ENCODE assay signal across 30 cellular contexts in the genomic region with DNA sequence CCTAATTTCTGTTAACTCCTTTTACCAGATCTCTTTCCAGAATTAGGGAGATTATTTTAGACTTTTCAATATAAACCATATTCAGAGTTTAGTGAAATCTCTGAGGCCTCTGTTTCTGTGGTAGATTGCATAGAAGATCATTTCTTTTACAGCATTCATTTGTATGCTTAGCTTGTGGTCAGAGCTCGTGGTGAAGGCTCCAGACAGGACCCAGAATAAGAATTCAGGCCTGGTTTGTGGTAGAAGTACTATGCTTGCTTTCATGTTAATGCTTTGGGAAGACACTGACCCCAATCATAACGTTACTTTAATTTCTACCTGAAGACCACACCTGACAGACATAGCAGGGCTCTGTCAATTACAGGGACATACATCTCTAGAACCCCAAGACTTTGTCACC.
"Had no signal": no experiment of that assay in that cellular context is flagged by ENCODE, and none has a peak within 500 bp of the region (broad histone marks: within the 10 kb centered on the region; RNA-seq: fewer than 3 reads in every experiment).

No MANE protein-coding gene starts in this region.

- H3K36me3 Mint-ChIP-seq: activated naive CD4-positive, alpha-beta T cell treated with anti-CD3 and anti-CD28 coated beads, Interleukin-2, amount 10 ng/mL, durations not matched to agents 7 days and 5 days had no signal

- H3K9me3 Mint-ChIP-seq: activated CD4-positive, alpha-beta T cell treated with anti-CD3 and anti-CD28 coated beads, Interleukin-2, amount 10 ng/mL, durations not matched to agents 24 days and 14 days; activated CD8-positive, alpha-beta T cell treated with anti-CD3 and anti-CD28 coated beads for 36 hours; activated naive CD4-positive, alpha-beta T cell treated with anti-CD3 and anti-CD28 coated beads, Interleukin-2, amount 10 ng/mL, durations not matched to agents 7 days and 5 days; activated naive CD8-positive, alpha-beta T cell treated with anti-CD3 and anti-CD28 coated beads, Interleukin-2, amount 50 U/mL, for 24 hours; activated T-helper 1 cell treated with anti-CD3 and anti-CD28 coated beads, Interleukin-12 subunit alpha, Interleukin-12 subunit beta, Interleukin-2, Interleukin-4 antibody, amounts not matched to agents 30 ng/mL and 10 ng/mL and 1 ng/mL, durations not matched to agents 14 hours and 24 hours and 36 hours; brain; central memory CD8-positive, alpha-beta T cell; IgD-negative memory B cell; T-helper 1 cell treated with Interleukin-12 subunit alpha and Interleukin-12 subunit beta and Interleukin-4 antibody, amounts not matched to agents 30 μg/mL and 1 μg/mL, for 36 hours; T-helper 2 cell treated with Interferon-gamma antibody and Interleukin-4, amounts not matched to agents 5 μg/mL and 100 μg/mL, for 36 hours had no signal

- ATAC-seq: activated CD8-positive, alpha-beta T cell treated with anti-CD3 and anti-CD28 coated beads for 36 hours; activated naive CD8-positive, alpha-beta T cell treated with anti-CD3 and anti-CD28 coated beads, Interleukin-2, amount 50 U/mL, for 24 hours; Panc1 had no signal

- H3K4me3 Mint-ChIP-seq: activated CD4-positive, alpha-beta T cell treated with anti-CD3 and anti-CD28 coated beads, Interleukin-2, amount 10 ng/mL, durations not matched to agents 24 days and 14 days; activated CD8-positive, alpha-beta T cell treated with anti-CD3 and anti-CD28 coated beads for 36 hours; activated naive CD4-positive, alpha-beta T cell treated with anti-CD3 and anti-CD28 coated beads, Interleukin-2, amount 10 ng/mL, durations not matched to agents 7 days and 5 days; activated naive CD8-positive, alpha-beta T cell; activated naive CD8-positive, alpha-beta T cell treated with anti-CD3 and anti-CD28 coated beads, Interleukin-2, amount 50 U/mL, for 24 hours; activated T-helper 1 cell treated with anti-CD3 and anti-CD28 coated beads, Interleukin-12 subunit alpha, Interleukin-12 subunit beta, Interleukin-2, Interleukin-4 antibody, amounts not matched to agents 30 ng/mL and 10 ng/mL and 1 ng/mL, durations not matched to agents 14 hours and 24 hours and 36 hours; brain; central memory CD8-positive, alpha-beta T cell; IgD-negative memory B cell; T-helper 1 cell treated with Interleukin-12 subunit alpha and Interleukin-12 subunit beta and Interleukin-4 antibody, amounts not matched to agents 30 μg/mL and 1 μg/mL, for 36 hours; T-helper 2 cell treated with Interferon-gamma antibody and Interleukin-4, amounts not matched to agents 5 μg/mL and 100 μg/mL, for 36 hours had no signal

- DNase-seq: activated CD4-positive, alpha-beta T cell treated with anti-CD3 and anti-CD28 coated beads, Interleukin-2, amount 10 ng/mL, durations not matched to agents 24 days and 14 days; activated CD4-positive, alpha-beta T cell treated with anti-CD3 and anti-CD28 coated beads, Interleukin-2, amount 50 U/mL, for 4 hours; activated CD8-positive, alpha-beta T cell treated with anti-CD3 and anti-CD28 coated beads for 36 hours; activated naive CD4-positive, alpha-beta T cell treated with anti-CD3 and anti-CD28 coated beads, Interleukin-2, amount 10 ng/mL, durations not matched to agents 7 days and 5 days; activated naive CD8-positive, alpha-beta T cell treated with anti-CD3 and anti-CD28 coated beads, Interleukin-2, amount 50 U/mL, for 24 hours; activated T-cell treated with anti-CD3 and anti-CD28 coated beads, Interleukin-2, amount 50 U/mL, for 1 hour; amniotic stem cell; aorta; Karpas-422; KBM-7; MG63; NCI-H1048; NCI-H1105 treated with DMSO at 0.1 percent for 48 hours; NCI-H1436; NCI-H1694; NCI-H1930; NCI-H2081 treated with DMSO at 0.1 percent for 48 hours; NCI-H226; NCI-H446 treated with DMSO at 0.1 percent for 48 hours; SHP77; SK-N-SH had no signal

- H3K4me1 Mint-ChIP-seq: activated naive CD8-positive, alpha-beta T cell treated with anti-CD3 and anti-CD28 coated beads, Interleukin-2, amount 50 U/mL, for 24 hours; IgD-negative memory B cell had no signal

- H3K4me1 ChIP-seq: SJSA1 had no signal

- H3K36me3 ChIP-seq: SJSA1 had no signal

- H3K4me3 ChIP-seq: MG63, SJSA1 had no signal

- H3K9ac ChIP-seq: SK-N-SH had no signal

- H3K9me3 ChIP-seq: MG63, SJSA1, SK-N-SH had no signal

- H3K27ac Mint-ChIP-seq: activated CD4-positive, alpha-beta T cell treated with anti-CD3 and anti-CD28 coated beads, Interleukin-2, amount 10 ng/mL, durations not matched to agents 24 days and 14 days; activated CD8-positive, alpha-beta T cell treated with anti-CD3 and anti-CD28 coated beads for 36 hours; activated naive CD4-positive, alpha-beta T cell treated with anti-CD3 and anti-CD28 coated beads, Interleukin-2, amount 10 ng/mL, durations not matched to agents 7 days and 5 days; activated naive CD8-positive, alpha-beta T cell; activated naive CD8-positive, alpha-beta T cell treated with anti-CD3 and anti-CD28 coated beads, Interleukin-2, amount 50 U/mL, for 24 hours; activated T-helper 1 cell treated with anti-CD3 and anti-CD28 coated beads, Interleukin-12 subunit alpha, Interleukin-12 subunit beta, Interleukin-2, Interleukin-4 antibody, amounts not matched to agents 30 ng/mL and 10 ng/mL and 1 ng/mL, durations not matched to agents 14 hours and 24 hours and 36 hours; brain; IgD-negative memory B cell; T-helper 1 cell treated with Interleukin-12 subunit alpha and Interleukin-12 subunit beta and Interleukin-4 antibody, amounts not matched to agents 30 μg/mL and 1 μg/mL, for 36 hours; T-helper 2 cell treated with Interferon-gamma antibody and Interleukin-4, amounts not matched to agents 5 μg/mL and 100 μg/mL, for 36 hours had no signal

- H3K4me2 ChIP-seq: SK-N-SH had no signal

- H3K27me3 Mint-ChIP-seq: activated CD4-positive, alpha-beta T cell treated with anti-CD3 and anti-CD28 coated beads, Interleukin-2, amount 10 ng/mL, durations not matched to agents 24 days and 14 days; activated CD8-positive, alpha-beta T cell treated with anti-CD3 and anti-CD28 coated beads for 36 hours; activated naive CD4-positive, alpha-beta T cell treated with anti-CD3 and anti-CD28 coated beads, Interleukin-2, amount 10 ng/mL, durations not matched to agents 7 days and 5 days; activated naive CD8-positive, alpha-beta T cell; activated naive CD8-positive, alpha-beta T cell treated with anti-CD3 and anti-CD28 coated beads, Interleukin-2, amount 50 U/mL, for 24 hours; brain; central memory CD8-positive, alpha-beta T cell; IgD-negative memory B cell had no signal

- H3K9me2 ChIP-seq: SK-N-SH had no signal

- H3K27ac ChIP-seq: SJSA1 had no signal

- H3K27me3 ChIP-seq: MG63, SJSA1 had no signal
